In genomic region chr2:46062637-46063412, GRCh38 we compare ENCODE assay signal across 8 cellular contexts.
DNase-seq lines count a peak whose midpoint lies in the region; ATAC-seq lines count a peak whose summit lies in the region.

No MANE protein-coding gene starts in this region.

- H3K79me2 ChIP-seq in ACC112 (ENCODE audit: control insufficient read depth, insufficient read depth, low read length, unreplicated experiment) = no peaks in the 10 kb centered on the region
- H3K79me2 ChIP-seq in GM23248 (ENCODE audit: insufficient read depth) = no peaks in the 10 kb centered on the region

- no peak overlapping the region for H3K4me3 Mint-ChIP-seq in central memory CD8-positive, alpha-beta T cell

- H3K27me3 Mint-ChIP-seq in central memory CD8-positive, alpha-beta T cell = no peaks in the 10 kb centered on the region

- WGBS in GM23248 (ENCODE audit: low coverage in 1 of 2, low lambda C conversion rate in 2 of 2, missing lambda C conversion rate in 2 of 2), 2 experiments = 39 to 41% methylated on average over 14 to 15 of the region's 15 CpGs

- H3K27ac ChIP-seq in ACC112 (ENCODE audit: low read depth, low read length) (no peak overlapping the region), GM23248 (no peak overlapping the region), layer of hippocampus (ENCODE audit: low read depth, low read length) (peak overlapping the region; percentile 24)

- no peak overlapping the region for H3K9ac ChIP-seq in GM23248

- peaks cover 7% of the 10 kb centered on the region for H3F3A ChIP-seq in GM23248 (ENCODE audit: insufficient read depth)

- H3K9me3 ChIP-seq in GM23248 (ENCODE audit: low read depth) = no peaks in the 10 kb centered on the region

- no peaks in the 10 kb centered on the region for H3K36me3 Mint-ChIP-seq in central memory CD8-positive, alpha-beta T cell (ENCODE audit: insufficient read depth)

- in situ Hi-C loops in GM23248 (cut with MboI) = no loop called here

- H3K4me3 ChIP-seq in ACC112 (ENCODE audit: low read depth, low read length) = no peak overlapping the region
- H3K4me3 ChIP-seq in GM23248 = no peak overlapping the region

- H3K9me3 Mint-ChIP-seq in central memory CD8-positive, alpha-beta T cell = no peaks in the 10 kb centered on the region

- peaks cover 12% of the 10 kb centered on the region for H3K4me1 Mint-ChIP-seq in central memory CD8-positive, alpha-beta T cell

- no peaks in the 10 kb centered on the region for H3K9me2 ChIP-seq in GM23248 (ENCODE audit: insufficient read depth)

- peak; percentile 33 to 39 for ATAC-seq in activated CD4-positive, CD25-positive, alpha-beta regulatory T cell treated with anti-CD3 and anti-CD28 coated beads, Interleukin-2, amount 50 U/mL, for 24 hours
- ATAC-seq in central memory CD8-positive, alpha-beta T cell (replicated peaks; ENCODE audit: extremely low read depth, poor library complexity, severe bottlenecking) = no peak
- no peak for ATAC-seq in HG03159 (IDR thresholded peaks at IDR 0.05; ENCODE audit: unreplicated experiment)

- no peaks in the 10 kb centered on the region for H4K20me1 ChIP-seq in GM23248 (ENCODE audit: insufficient read depth)

- H3K4me1 ChIP-seq in ACC112 (ENCODE audit: control insufficient read depth, insufficient read depth, low read length, unreplicated experiment) (peaks cover 24% of the 10 kb centered on the region), GM23248 (ENCODE audit: insufficient read depth) (peaks cover 30% of the 10 kb centered on the region)

- DNase-seq in GM23248 = peak; percentile 90
- peak; percentile 69 for DNase-seq in NCI-H226
- peak; percentile 48 to 53 for DNase-seq in central memory CD8-positive, alpha-beta T cell (ENCODE audit: low spot score in 2 of 2)
- peak; percentile 42 for DNase-seq in stimulated activated CD4-positive, alpha-beta T cell treated with anti-CD3 and anti-CD28 coated beads, Interleukin-2, amount 100 ng/mL, for 4 hours (ENCODE audit: low read depth)

- no peak overlapping the region for H3K27ac Mint-ChIP-seq in central memory CD8-positive, alpha-beta T cell (ENCODE audit: low read depth)

- no peaks in the 10 kb centered on the region for H3K36me3 ChIP-seq in ACC112 (ENCODE audit: insufficient read depth, low read length)
- no peaks in the 10 kb centered on the region for H3K36me3 ChIP-seq in GM23248 (ENCODE audit: low read depth)

- peak overlapping the region; percentile 15 for H3K4me2 ChIP-seq in GM23248 (ENCODE audit: unreplicated experiment)

- H3K27me3 ChIP-seq in ACC112 (ENCODE audit: insufficient read depth, low read length) = no peaks in the 10 kb centered on the region
- H3K27me3 ChIP-seq in GM23248 (replicated peaks; ENCODE audit: insufficient read depth) = no peaks in the 10 kb centered on the region
- no peaks in the 10 kb centered on the region for H3K27me3 ChIP-seq in layer of hippocampus (ENCODE audit: control insufficient read depth, insufficient read depth, low read length)

- H2AFZ ChIP-seq in ACC112 (ENCODE audit: low read length, unreplicated experiment) = peak overlapping the region; percentile 35
- H2AFZ ChIP-seq in GM23248 = 0 out of 2 replicates have a peak overlapping the region, but pooled peaks have one; percentile 11

Comparison
In these comparisons a context has a peak if more than half of its experiments do, and no peak if none do; other contexts are left out.
1. ATAC-seq: peak in activated CD4-positive, CD25-positive, alpha-beta regulatory T cell treated with anti-CD3 and anti-CD28 coated beads, Interleukin-2, amount 50 U/mL, for 24 hours (2 of 2); none in central memory CD8-positive, alpha-beta T cell (single experiment) and HG03159 (single experiment).
2. Peak in every context shown above with its lines, with median percentiles within 50 percentile points of each other: DNase-seq.